22 cellular contexts compared by ENCODE assay signal in the genomic region with DNA sequence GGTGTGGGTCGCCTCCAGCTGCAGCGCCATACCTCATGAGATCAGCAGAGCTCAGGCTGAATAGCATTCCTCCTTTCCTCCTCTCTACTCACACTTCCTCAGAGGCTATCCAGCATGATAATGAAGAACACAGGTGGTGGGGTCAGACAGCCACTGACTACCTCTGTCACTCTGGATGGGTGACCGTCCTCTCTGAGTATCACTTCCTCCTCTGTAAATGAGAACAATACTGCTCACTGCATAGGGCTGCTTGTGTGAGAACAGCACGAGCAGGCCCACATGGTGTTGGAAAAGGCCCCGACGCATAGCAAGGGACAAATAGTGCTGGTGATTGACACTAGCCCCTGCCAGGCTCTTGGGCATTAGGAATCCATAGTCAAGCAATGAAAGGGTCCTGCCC.
DNase-seq lines count a peak whose midpoint lies in the region; ATAC-seq and TF ChIP-seq lines count a peak whose summit lies in the region.
"Had no signal": no experiment of that assay in that cellular context is flagged by ENCODE, and none has a peak within 500 bp of the region (broad histone marks: within the 10 kb centered on the region; RNA-seq: fewer than 3 reads in every experiment).

No MANE protein-coding gene starts in this region.

- TF ChIP-seq POLR2A in upper lobe of left lung (IDR thresholded peaks at IDR 0.05), result no peak

- H3K4me1 ChIP-seq in upper lobe of left lung, result no peaks in the 10 kb centered on the region
- H3K4me1 ChIP-seq: A549 had no signal

- no peak overlapping the region for H3K4me3 Mint-ChIP-seq in memory B cell
- no peak overlapping the region for H3K4me3 Mint-ChIP-seq in CD4-positive, alpha-beta T cell
- H3K4me3 Mint-ChIP-seq: B cell, CD14-positive monocyte had no signal

- H3K27ac ChIP-seq in CD4-positive, alpha-beta T cell (ENCODE audit: low read depth, low read length), result no peak overlapping the region
- H3K27ac ChIP-seq in upper lobe of left lung, result no peak overlapping the region
- H3K27ac ChIP-seq: A549, RWPE1, SK-N-MC had no signal

- H3K36me3 Mint-ChIP-seq in memory B cell, result peaks cover 4% of the 10 kb centered on the region
- H3K36me3 Mint-ChIP-seq in CD4-positive, alpha-beta T cell (ENCODE audit: low read depth), result peaks cover 14% of the 10 kb centered on the region
- H3K36me3 Mint-ChIP-seq: CD14-positive monocyte had no signal

- no peaks in the 10 kb centered on the region for H3K9me3 ChIP-seq in CD4-positive, alpha-beta T cell (ENCODE audit: control insufficient read depth, low read length)
- no peaks in the 10 kb centered on the region for H3K9me3 ChIP-seq in upper lobe of left lung
- H3K9me3 ChIP-seq: A549 had no signal

- H3K4me1 Mint-ChIP-seq in memory B cell, result peaks cover 5% of the 10 kb centered on the region
- no peaks in the 10 kb centered on the region for H3K4me1 Mint-ChIP-seq in CD4-positive, alpha-beta T cell (ENCODE audit: low read depth)
- H3K4me1 Mint-ChIP-seq: B cell, CD14-positive monocyte had no signal

- H3K36me3 ChIP-seq in upper lobe of left lung, result no peaks in the 10 kb centered on the region

- 92 to 96% methylated on average over 6 of the region's 6 CpGs for WGBS in upper lobe of left lung, 2 donors

- intact Hi-C loops in CD4-positive, alpha-beta T cell (cut with DNase I, micrococcal nuclease), result no loop called here

- no peak overlapping the region for H3K27ac Mint-ChIP-seq in memory B cell
- no peak overlapping the region for H3K27ac Mint-ChIP-seq in CD4-positive, alpha-beta T cell
- H3K27ac Mint-ChIP-seq: B cell, CD14-positive monocyte had no signal

- POLR2A ChIA-PET in CD4-positive, alpha-beta T cell (lab: Charles Lee), result no interaction called here

- H3K9me3 Mint-ChIP-seq in memory B cell, result no peaks in the 10 kb centered on the region
- no peaks in the 10 kb centered on the region for H3K9me3 Mint-ChIP-seq in CD4-positive, alpha-beta T cell

- TF ChIP-seq EP300 in upper lobe of left lung (IDR thresholded peaks at IDR 0.05), result no peak

- no peak overlapping the region for H3K4me3 ChIP-seq in upper lobe of left lung
- H3K4me3 ChIP-seq: A549, K562, SK-N-MC had no signal

- ATAC-seq in GM18861 (IDR thresholded peaks at IDR 0.05; ENCODE audit: unreplicated experiment) (peak; percentile 70), HG03103 (IDR thresholded peaks at IDR 0.05; ENCODE audit: low read depth, unreplicated experiment) (peak; percentile 51), memory B cell (ENCODE audit: low read depth) (peak; percentile 69), upper lobe of left lung (ENCODE audit: low FRiP score in 2 of 2) (no peak)
- ATAC-seq in CD4-positive, alpha-beta T cell (ENCODE audit: poor library complexity), result no peak
- ATAC-seq: A549, K562, PC-3 had no signal

- H3K27me3 Mint-ChIP-seq in memory B cell, result no peaks in the 10 kb centered on the region
- H3K27me3 Mint-ChIP-seq in CD4-positive, alpha-beta T cell, result no peaks in the 10 kb centered on the region
- H3K27me3 Mint-ChIP-seq: B cell had no signal

- H3K27me3 ChIP-seq in CD4-positive, alpha-beta T cell (ENCODE audit: control insufficient read depth, insufficient read depth, low read length), result no peaks in the 10 kb centered on the region
- H3K27me3 ChIP-seq in upper lobe of left lung, result no peaks in the 10 kb centered on the region

- CTCF ChIA-PET in CD4-positive, alpha-beta T cell (lab: Charles Lee), result no interaction called here

- DNase-seq in RPMI8226, result peak; percentile 22
- DNase-seq in memory B cell (ENCODE audit: low spot score in 2 of 2), result no peak
- no peak for DNase-seq in CD4-positive, alpha-beta T cell
- DNase-seq in SKM-1 (lab: John Stamatoyannopoulos, UW; ENCODE audit: unreplicated experiment), result no peak
- DNase-seq in activated CD4-positive, alpha-beta T cell treated with anti-CD3 and anti-CD28 coated beads for 48 hours, result no peak
- no peak for DNase-seq in upper lobe of left lung
- DNase-seq: MM.1S, NCI-H1105 treated with DMSO at 0.1 percent for 48 hours, NCI-H2029 treated with DMSO at 0.1 percent for 48 hours, NCI-H345, NCI-H524 treated with DMSO at 0.1 percent for 48 hours, NCI-H82, PC-3, SHP77 treated with DMSO at 0.1 percent for 48 hours had no signal

- TF ChIP-seq CTCF in CD4-positive, alpha-beta T cell (IDR thresholded peaks at IDR 0.05), result no peak
- TF ChIP-seq CTCF in upper lobe of left lung (IDR thresholded peaks at IDR 0.05), result no peak

Comparison
In these comparisons a context has a peak if more than half of its experiments do, and no peak if none do; other contexts are left out.
1. ATAC-seq: peak in GM18861 (single experiment), HG03103 (single experiment) and memory B cell (single experiment); none in CD4-positive, alpha-beta T cell (single experiment) and upper lobe of left lung (0 of 2).